10 cellular contexts compared by ENCODE assay signal in the genomic region with DNA sequence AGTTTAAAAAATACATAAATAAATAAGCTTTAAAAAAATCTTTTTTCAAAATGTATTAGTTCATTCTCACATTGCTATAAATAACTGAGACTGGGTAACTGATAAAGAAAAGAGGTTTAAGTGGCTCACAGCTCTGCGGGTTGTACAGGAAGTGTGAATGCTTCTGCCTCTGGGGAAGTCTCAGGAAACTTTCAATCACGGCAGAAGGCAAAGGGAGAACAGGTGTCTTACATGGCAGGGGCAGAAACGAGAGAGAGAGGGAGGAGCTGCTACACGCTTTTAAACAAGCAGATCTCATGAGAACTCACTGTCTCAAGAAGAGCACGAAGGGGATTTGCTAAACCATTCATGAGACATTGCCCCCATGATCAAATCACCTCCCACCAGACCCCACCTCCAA.
DNase-seq lines count a peak whose midpoint lies in the region; ATAC-seq, FAIRE-seq and TF ChIP-seq lines count a peak whose summit lies in the region.
"Had no signal": no experiment of that assay in that cellular context is flagged by ENCODE, and none has a peak within 500 bp of the region (broad histone marks: within the 10 kb centered on the region; RNA-seq: fewer than 3 reads in every experiment).

No MANE protein-coding gene starts in this region.

- DNase-seq in GM12892 (ENCODE audit: insufficient read length) (no peak), NCI-H146 (lab: John Stamatoyannopoulos, UW) (no peak), NCI-H1417 (lab: John Stamatoyannopoulos, UW) (no peak), NOMO-1 (lab: John Stamatoyannopoulos, UW; ENCODE audit: unreplicated experiment in 2 of 2) (no peak), NCI-H2107 (lab: John Stamatoyannopoulos, UW) (no peak)
- DNase-seq in activated CD8-positive, alpha-beta T cell treated with anti-CD3 and anti-CD28 coated beads, Interleukin-2, amount 10 ng/mL, durations not matched to agents 7 days and 5 days, result peak; percentile 38
- DNase-seq: NCI-H187 treated with DMSO at 0.1 percent for 48 hours had no signal

- peak; percentile 95 for ATAC-seq in GM19397 (IDR thresholded peaks at IDR 0.05; ENCODE audit: unreplicated experiment)
- ATAC-seq in HG03066 (IDR thresholded peaks at IDR 0.05; ENCODE audit: low read depth, unreplicated experiment), result peak; percentile 95
- ATAC-seq in activated CD8-positive, alpha-beta T cell treated with anti-CD3 and anti-CD28 coated beads, Interleukin-2, amount 10 ng/mL, durations not matched to agents 7 days and 5 days, result peak; percentile 85

- peak overlapping the region; percentile 33 for H3K27ac Mint-ChIP-seq in activated CD8-positive, alpha-beta T cell treated with anti-CD3 and anti-CD28 coated beads, Interleukin-2, amount 10 ng/mL, durations not matched to agents 7 days and 5 days
- H3K27ac Mint-ChIP-seq: stimulated activated naive CD8-positive, alpha-beta T cell treated with anti-CD3 and anti-CD28 coated beads, Interleukin-15, Interleukin-2, amounts not matched to agents 100 ng/mL and 50 ng/mL, for 24 hours had no signal

- H3K36me3 Mint-ChIP-seq in activated CD8-positive, alpha-beta T cell treated with anti-CD3 and anti-CD28 coated beads, Interleukin-2, amount 10 ng/mL, durations not matched to agents 7 days and 5 days (ENCODE audit: low read depth), result peaks cover 53% of the 10 kb centered on the region

- peaks cover 50% of the 10 kb centered on the region for H3K4me1 Mint-ChIP-seq in activated CD8-positive, alpha-beta T cell treated with anti-CD3 and anti-CD28 coated beads, Interleukin-2, amount 10 ng/mL, durations not matched to agents 7 days and 5 days (ENCODE audit: low read depth)

- CTCF ChIA-PET in activated CD8-positive, alpha-beta T cell treated with anti-CD3 and anti-CD28 coated beads, Interleukin-2, amount 10 ng/mL, durations not matched to agents 7 days and 5 days (lab: Charles Lee), result interaction anchor here (1.1 to 1.4 kb wide), 2 partner anchors 16 to 392 kb away, joined by 3 to 5 read pairs; no protein-coding TSS in a partner anchor

- H3K4me3 Mint-ChIP-seq in activated CD8-positive, alpha-beta T cell treated with anti-CD3 and anti-CD28 coated beads, Interleukin-2, amount 10 ng/mL, durations not matched to agents 7 days and 5 days, result no peak overlapping the region
- H3K4me3 Mint-ChIP-seq: stimulated activated naive CD8-positive, alpha-beta T cell treated with anti-CD3 and anti-CD28 coated beads, Interleukin-15, Interleukin-2, amounts not matched to agents 100 ng/mL and 50 ng/mL, for 24 hours had no signal

- POLR2A ChIA-PET in activated CD8-positive, alpha-beta T cell treated with anti-CD3 and anti-CD28 coated beads, Interleukin-2, amount 10 ng/mL, durations not matched to agents 7 days and 5 days (lab: Charles Lee), result interaction anchor here (0.6 kb wide), 1 partner anchor 610 kb away, joined by 3 read pairs; no protein-coding TSS in a partner anchor

- peak; percentile 55; the same call in 1 of the 2 replicates for TF ChIP-seq POLR2A in GM12892 (IDR thresholded peaks at IDR 0.05; ENCODE audit: low read depth, low read length)

- no peaks in the 10 kb centered on the region for H3K27me3 Mint-ChIP-seq in activated CD8-positive, alpha-beta T cell treated with anti-CD3 and anti-CD28 coated beads, Interleukin-2, amount 10 ng/mL, durations not matched to agents 7 days and 5 days (ENCODE audit: low read depth)
- H3K27me3 Mint-ChIP-seq: stimulated activated naive CD8-positive, alpha-beta T cell treated with anti-CD3 and anti-CD28 coated beads, Interleukin-15, Interleukin-2, amounts not matched to agents 100 ng/mL and 50 ng/mL, for 24 hours had no signal

- peaks cover 31% of the 10 kb centered on the region for H3K9me3 Mint-ChIP-seq in activated CD8-positive, alpha-beta T cell treated with anti-CD3 and anti-CD28 coated beads, Interleukin-2, amount 10 ng/mL, durations not matched to agents 7 days and 5 days (ENCODE audit: insufficient read depth)

- FAIRE-seq in GM12892 (lab: Jason Lieb, UNC), result peak; percentile 95
